10 cellular contexts compared by ENCODE assay signal in genomic region chr6:48068326-48069191, GRCh38. TPM values are rescaled to one million over a fixed set of nuclear protein-coding genes. Genes with fewer than 3 reads are reported as not detected.
DNase-seq lines count a peak whose midpoint lies in the region; ATAC-seq and TF ChIP-seq lines count a peak whose summit lies in the region.
"Had no signal": no experiment of that assay in that cellular context is flagged by ENCODE, and none has a peak within 500 bp of the region (broad histone marks: within the 10 kb centered on the region; RNA-seq: fewer than 3 reads in every experiment).

No MANE protein-coding gene starts in this region.

- no peaks in the 10 kb centered on the region for H3K36me3 ChIP-seq in H7 (replicated peaks; ENCODE audit: control insufficient read depth, insufficient read depth, low read length)
- H3K36me3 ChIP-seq in left ventricle myocardium inferior = no peaks in the 10 kb centered on the region

- peaks cover 26% of the 10 kb centered on the region for H3K27me3 ChIP-seq in H7 (ENCODE audit: control insufficient read depth, insufficient read depth, low read length)
- H3K27me3 ChIP-seq in left ventricle myocardium inferior (ENCODE audit: low read depth) = peaks cover 45% of the 10 kb centered on the region

- DNase-seq in H7 (peak; percentile 72), SHP77 (lab: John Stamatoyannopoulos, UW) (peak; percentile 26 to 43), left ventricle myocardium inferior (no peak), skeletal muscle cell (ENCODE audit: low read depth) (no peak), globus pallidus (ENCODE audit: low spot score) (no peak)
- DNase-seq in stimulated activated CD4-positive, alpha-beta T cell treated with anti-CD3 and anti-CD28 coated beads, Interleukin-4, amount 100 ng/mL, for 1 hour = no peak
- no peak for DNase-seq in activated CD8-positive, alpha-beta memory T cell treated with anti-CD3 and anti-CD28 coated beads, Interleukin-2, amount 50 U/mL, for 4 hours
- DNase-seq: Karpas-422 had no signal

- TF ChIP-seq CTCF in left ventricle myocardium inferior (IDR thresholded peaks at IDR 0.05; ENCODE audit: borderline replicate concordance) = no peak

- ATAC-seq in GM18861 (IDR thresholded peaks at IDR 0.05; ENCODE audit: unreplicated experiment) = no peak

- no peak overlapping the region for H3K27ac ChIP-seq in left ventricle myocardium inferior (replicated peaks)

- intact Hi-C loops in left ventricle myocardium inferior (cut with micrococcal nuclease) = no loop called here

- H3K9me3 ChIP-seq in left ventricle myocardium inferior (replicated peaks) = no peaks in the 10 kb centered on the region

- H3K4me1 ChIP-seq in left ventricle myocardium inferior = peaks cover 21% of the 10 kb centered on the region

- peak overlapping the region; percentile 42 for H3K4me3 ChIP-seq in H7 (ENCODE audit: insufficient read depth, low read depth, low read length)
- peak overlapping the region; percentile 59 for H3K4me3 ChIP-seq in left ventricle myocardium inferior
- peak overlapping the region; percentile 36 for H3K4me3 ChIP-seq in skeletal muscle cell (ENCODE audit: low read depth, low read length)

RNA-seq across cellular contexts. Expression of gene PTCHD4, which starts 42.4 kb away (rescaled TPM):
- 0.11 and 0.17 TPM in 2 replicates for total RNA-seq in H7 (2014; rRNA removed; shearing (Covaris generic))
- 1.0 TPM for total RNA-seq in left ventricle myocardium inferior
- total RNA-seq: activated CD8-positive, alpha-beta memory T cell treated with anti-CD3 and anti-CD28 coated beads for 36 hours had no signal

Comparison
In these comparisons a context has a peak if more than half of its experiments do, and no peak if none do; other contexts are left out.
1. DNase-seq: peak in H7 (single experiment) and SHP77 (2 of 2); none in left ventricle myocardium inferior (single experiment), skeletal muscle cell (single experiment), stimulated activated CD4-positive, alpha-beta T cell treated with anti-CD3 and anti-CD28 coated beads, Interleukin-4, amount 100 ng/mL, for 1 hour (single experiment), activated CD8-positive, alpha-beta memory T cell treated with anti-CD3 and anti-CD28 coated beads, Interleukin-2, amount 50 U/mL, for 4 hours (single experiment) and globus pallidus (single experiment).
2. Peak in every context shown above with its lines, with median percentiles within 50 percentile points of each other: H3K4me3 ChIP-seq.